In genomic region chr12:57175428-57176138, GRCh38 we compare ENCODE assay signal across 9 cellular contexts.
DNase-seq lines count a peak whose midpoint lies in the region; ATAC-seq lines count a peak whose summit lies in the region.
"Had no signal": no experiment of that assay in that cellular context is flagged by ENCODE, and none has a peak within 500 bp of the region (broad histone marks: within the 10 kb centered on the region; RNA-seq: fewer than 3 reads in every experiment).

No MANE protein-coding gene starts in this region.

- no peak overlapping the region for H3K27ac Mint-ChIP-seq in T-helper 2 cell treated with Interferon-gamma antibody and Interleukin-4, amounts not matched to agents 5 μg/mL and 100 μg/mL, for 36 hours
- H3K27ac Mint-ChIP-seq: T-helper 17 cell had no signal

- peaks cover 6% of the 10 kb centered on the region for H3K27me3 Mint-ChIP-seq in T-helper 2 cell treated with Interferon-gamma antibody and Interleukin-4, amounts not matched to agents 5 μg/mL and 100 μg/mL, for 36 hours (ENCODE audit: low read depth)

- H3K4me3 Mint-ChIP-seq in T-helper 2 cell treated with Interferon-gamma antibody and Interleukin-4, amounts not matched to agents 5 μg/mL and 100 μg/mL, for 36 hours, result no peak overlapping the region
- H3K4me3 Mint-ChIP-seq: T-helper 17 cell had no signal

- in situ Hi-C loops in T47D (cut with HindIII; ENCODE audit: low pct_unique_long_range_greater_than_20kb, low sequenced_read_pairs), result no loop called here

- peak; percentile 90 for DNase-seq in ELF-1 (ENCODE audit: low read depth, low spot score)
- DNase-seq in NCI-H128 (lab: John Stamatoyannopoulos, UW; ENCODE audit: unreplicated experiment), result peak; percentile 29
- DNase-seq in T-helper 2 cell treated with Interferon-gamma antibody and Interleukin-4, amounts not matched to agents 5 μg/mL and 100 μg/mL, for 36 hours (ENCODE audit: low spot score), result peak; percentile 38
- DNase-seq in T47D (ENCODE audit: low read depth in 1 of 2, low spot score in 1 of 2), result peak; percentile 84 to 91
- peak; percentile 79 for DNase-seq in inferior parietal cortex (ENCODE audit: extremely low spot score)
- DNase-seq in stimulated activated CD4-positive, alpha-beta T cell treated with anti-CD3 and anti-CD28 coated beads, Interleukin-1b, Interleukin-23, amount 100 ng/mL, for 48 hours, result peak; percentile 37

- no peaks in the 10 kb centered on the region for H3K4me1 Mint-ChIP-seq in T-helper 2 cell treated with Interferon-gamma antibody and Interleukin-4, amounts not matched to agents 5 μg/mL and 100 μg/mL, for 36 hours (ENCODE audit: low read depth)

- no peaks in the 10 kb centered on the region for H3K9me3 Mint-ChIP-seq in T-helper 2 cell treated with Interferon-gamma antibody and Interleukin-4, amounts not matched to agents 5 μg/mL and 100 μg/mL, for 36 hours

- no peaks in the 10 kb centered on the region for H3K36me3 Mint-ChIP-seq in T-helper 2 cell treated with Interferon-gamma antibody and Interleukin-4, amounts not matched to agents 5 μg/mL and 100 μg/mL, for 36 hours (ENCODE audit: low read depth)

- no peak for ATAC-seq in GM18861 (IDR thresholded peaks at IDR 0.05; ENCODE audit: unreplicated experiment)
- no peak for ATAC-seq in HG02588 (IDR thresholded peaks at IDR 0.05; ENCODE audit: unreplicated experiment)
- ATAC-seq: T-helper 17 cell had no signal

Comparison
In these comparisons a context has a peak if more than half of its experiments do, and no peak if none do; other contexts are left out.
1. DNase-seq: peak in every context shown above with its lines; median percentile 90 in ELF-1; 88 in T47D; 79 in inferior parietal cortex; 38 in T-helper 2 cell treated with Interferon-gamma antibody and Interleukin-4, amounts not matched to agents 5 μg/mL and 100 μg/mL, for 36 hours; 37 in stimulated activated CD4-positive, alpha-beta T cell treated with anti-CD3 and anti-CD28 coated beads, Interleukin-1b, Interleukin-23, amount 100 ng/mL, for 48 hours; 29 in NCI-H128.